ENCODE assay signal across 8 cellular contexts in genomic region chr2:226796840-226797288, GRCh38. TPM values are rescaled to one million over a fixed set of nuclear protein-coding genes. Genes with fewer than 3 reads are reported as not detected.
DNase-seq lines count a peak whose midpoint lies in the region; ATAC-seq and TF ChIP-seq lines count a peak whose summit lies in the region.

No MANE protein-coding gene starts in this region.

- in situ Hi-C loops in brain microvascular endothelial cell (cut with HindIII; ENCODE audit: low pct_ligation_motif_present, low sequenced_read_pairs), result no loop called here

- H3K36me3 ChIP-seq in brain microvascular endothelial cell (replicated peaks) (peaks cover 11% of the 10 kb centered on the region), mesendoderm (ENCODE audit: control insufficient read depth, insufficient read depth, low read length) (peaks cover 2% of the 10 kb centered on the region)

- peaks cover 9% of the 10 kb centered on the region for H3K79me1 ChIP-seq in mesendoderm (ENCODE audit: low read length)

- no peak overlapping the region for H4K5ac ChIP-seq in mesendoderm (ENCODE audit: low read length)

- H3K56ac ChIP-seq in mesendoderm (ENCODE audit: low read length), result peak overlapping the region; percentile 6

- no peak overlapping the region for H3K9ac ChIP-seq in mesendoderm (ENCODE audit: low read length)

- H2AK5ac ChIP-seq in mesendoderm (ENCODE audit: low read length), result no peak overlapping the region

- peaks cover 11% of the 10 kb centered on the region for H3K4me1 ChIP-seq in mesendoderm (ENCODE audit: control insufficient read depth, low read depth, low read length)

- H3K4me3 ChIP-seq in HFF-Myc (replicated peaks; ENCODE audit: low read depth, low read length), result peak overlapping the region; percentile 77
- peak overlapping the region; percentile 27 for H3K4me3 ChIP-seq in brain microvascular endothelial cell (ENCODE audit: low read depth, low read length)
- no peak overlapping the region for H3K4me3 ChIP-seq in mesendoderm (ENCODE audit: low read length)

- no peak overlapping the region for H3K18ac ChIP-seq in mesendoderm (ENCODE audit: low read length)

- H2BK15ac ChIP-seq in mesendoderm (replicated peaks; ENCODE audit: low read depth), result no peak overlapping the region

- no peaks in the 10 kb centered on the region for H3K27me3 ChIP-seq in brain microvascular endothelial cell (replicated peaks)
- H3K27me3 ChIP-seq in mesendoderm (ENCODE audit: insufficient read depth, low read length, poor library complexity), result no peaks in the 10 kb centered on the region

- no peak overlapping the region for H4K8ac ChIP-seq in mesendoderm (ENCODE audit: low read depth, low read length)

- no peak overlapping the region for H2BK120ac ChIP-seq in mesendoderm (ENCODE audit: low read depth, low read length)

- H3K23ac ChIP-seq in mesendoderm (ENCODE audit: low read length), result no peak overlapping the region

- H3K27ac ChIP-seq in brain microvascular endothelial cell, result no peak overlapping the region
- no peak overlapping the region for H3K27ac ChIP-seq in mesendoderm (ENCODE audit: low read depth, low read length)

- H3K4ac ChIP-seq in mesendoderm (ENCODE audit: low read depth, low read length), result no peak overlapping the region

- H3K4me2 ChIP-seq in mesendoderm (ENCODE audit: low read length), result no peak overlapping the region

- H2BK5ac ChIP-seq in mesendoderm (ENCODE audit: low read length), result no peak overlapping the region

- ATAC-seq in HG02885 (IDR thresholded peaks at IDR 0.05; ENCODE audit: poor library complexity, unreplicated experiment), result no peak

- no CpG with 5 or more reads among the region's 17 CpGs for WGBS in mesendoderm (ENCODE audit: extremely low coverage, insufficient coverage, low lambda C conversion rate)

- TF ChIP-seq CTCF in HFF-Myc (IDR thresholded peaks at IDR 0.05; ENCODE audit: low read depth, low read length, missing control alignments) (peak; percentile 47), brain microvascular endothelial cell (IDR thresholded peaks at IDR 0.05; ENCODE audit: low read depth, low read length, missing control alignments) (peak; percentile 68)

- peak; percentile 71 for DNase-seq in AG08396 (ENCODE audit: low spot score)
- no peak for DNase-seq in HFF-Myc (ENCODE audit: extremely low read depth, low read depth)
- no peak for DNase-seq in brain microvascular endothelial cell
- peak; percentile 33 for DNase-seq in mesendoderm
- DNase-seq in GDM1 (lab: John Stamatoyannopoulos, UW), result no peak
- DNase-seq in T-helper 9 cell, result no peak
- DNase-seq in kidney glomerular epithelial cell (lab: John Stamatoyannopoulos, UW), result no peak

- H3K79me2 ChIP-seq in mesendoderm (ENCODE audit: control insufficient read depth, insufficient read depth, low read length), result peaks cover 60% of the 10 kb centered on the region

RNA-seq across cellular contexts. Expression of gene IRS1, which starts 2.8 kb away (rescaled TPM):
- polyA plus RNA-seq in mesendoderm (2013, experiment 1 of 2), result 11.7 TPM
- polyA plus RNA-seq in mesendoderm (2013, experiment 2 of 2), result 11.3 TPM

RNA-seq across cellular contexts. Expression of gene RHBDD1, which starts 39.0 kb away (rescaled TPM):
- polyA plus RNA-seq in mesendoderm (2013, experiment 1 of 2), result 16.6 TPM
- 17.8 TPM for polyA plus RNA-seq in mesendoderm (2013, experiment 2 of 2)

Comparison
In these comparisons a context has a peak if more than half of its experiments do, and no peak if none do; other contexts are left out.
1. DNase-seq: peak in AG08396 (single experiment) and mesendoderm (single experiment); none in HFF-Myc (single experiment), brain microvascular endothelial cell (single experiment), GDM1 (single experiment), T-helper 9 cell (single experiment) and kidney glomerular epithelial cell (single experiment).